Comparison of ENCODE assay signal across 6 cellular contexts in the genomic region with DNA sequence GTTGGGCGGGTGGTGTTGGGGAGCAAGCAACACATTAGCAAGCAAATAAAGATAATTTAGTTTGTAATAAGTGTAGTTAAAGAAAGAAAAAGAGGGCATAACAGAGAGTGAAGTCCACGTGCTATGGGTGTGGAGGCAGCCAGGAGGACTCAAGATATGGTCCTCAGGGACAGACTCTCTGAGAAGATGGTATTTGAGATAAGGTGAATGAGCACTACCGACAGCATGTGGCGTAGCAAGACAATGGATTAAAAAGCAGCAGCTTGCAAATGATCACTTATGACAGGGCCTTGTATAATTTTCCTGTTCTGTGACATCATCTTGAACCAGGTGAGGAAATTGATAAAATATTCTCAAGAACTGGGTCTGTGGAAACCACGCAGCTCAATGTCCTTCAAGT.
"Had no signal": no experiment of that assay in that cellular context is flagged by ENCODE, and none has a peak within 500 bp of the region (broad histone marks: within the 10 kb centered on the region; RNA-seq: fewer than 3 reads in every experiment).

No MANE protein-coding gene starts in this region.

- DNase-seq: GM23248, GOT3, H7, HFFc6 had no signal

- H3K36me3 ChIP-seq: HAP-1 had no signal

- H3K9ac ChIP-seq: GM23248 had no signal

- H2AFZ ChIP-seq: GM23248 had no signal

- H3K27ac ChIP-seq: GM23248, HL-60 had no signal

- H3K4me1 ChIP-seq: HAP-1 had no signal

- H3K4me3 ChIP-seq: GM23248, HAP-1 had no signal
